Comparison of ENCODE assay signal across 9 cellular contexts in the genomic region with DNA sequence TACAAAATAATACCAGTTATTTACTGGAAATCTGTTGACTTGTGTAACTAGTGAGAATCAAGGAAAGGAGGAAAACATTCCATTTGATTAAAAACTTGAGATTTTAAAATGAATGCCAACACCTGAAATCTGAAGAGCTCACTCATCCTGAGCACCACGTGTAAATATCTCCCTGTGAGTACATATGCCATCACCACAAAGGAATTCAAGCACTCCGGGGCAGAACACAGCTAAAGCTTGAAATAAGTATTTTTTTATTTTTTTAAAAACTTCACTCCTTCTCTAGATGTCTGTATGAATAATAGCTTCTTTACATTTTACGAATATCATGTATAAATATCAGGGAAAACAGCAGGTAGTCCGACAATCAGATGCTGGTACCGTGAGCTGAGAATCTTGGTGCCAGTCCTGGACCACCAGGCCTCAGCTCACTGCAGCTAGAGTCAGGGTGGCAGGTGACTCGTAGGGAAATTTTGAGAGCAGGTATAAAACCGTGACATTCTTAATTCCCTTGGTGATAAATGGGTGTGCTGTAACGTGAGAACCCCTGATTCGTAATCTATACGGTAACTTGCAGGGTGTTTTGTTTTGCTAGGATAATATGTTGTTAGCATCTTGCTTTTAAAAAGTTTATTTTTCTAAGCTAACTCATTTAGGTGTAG. TPM values are rescaled to one million over a fixed set of nuclear protein-coding genes. Genes with fewer than 3 reads are reported as not detected.
DNase-seq lines count a peak whose midpoint lies in the region; ATAC-seq lines count a peak whose summit lies in the region.
"Had no signal": no experiment of that assay in that cellular context is flagged by ENCODE, and none has a peak within 500 bp of the region (broad histone marks: within the 10 kb centered on the region; RNA-seq: fewer than 3 reads in every experiment).

No MANE protein-coding gene starts in this region.

- H3K27me3 Mint-ChIP-seq in activated naive CD8-positive, alpha-beta T cell treated with anti-CD3 and anti-CD28 coated beads for 36 hours: no peaks in the 10 kb centered on the region

- no peak overlapping the region for H3K4me3 Mint-ChIP-seq in activated naive CD8-positive, alpha-beta T cell treated with anti-CD3 and anti-CD28 coated beads for 36 hours
- H3K4me3 Mint-ChIP-seq: CD4-positive, alpha-beta memory T cell had no signal

- H3K9me3 Mint-ChIP-seq in activated naive CD8-positive, alpha-beta T cell treated with anti-CD3 and anti-CD28 coated beads for 36 hours: no peaks in the 10 kb centered on the region

- H3K27ac Mint-ChIP-seq in activated naive CD8-positive, alpha-beta T cell treated with anti-CD3 and anti-CD28 coated beads for 36 hours: no peak overlapping the region
- H3K27ac Mint-ChIP-seq: CD4-positive, alpha-beta memory T cell had no signal

- H3K36me3 Mint-ChIP-seq in activated naive CD8-positive, alpha-beta T cell treated with anti-CD3 and anti-CD28 coated beads for 36 hours: peaks cover 3% of the 10 kb centered on the region

- H3K4me1 Mint-ChIP-seq in activated naive CD8-positive, alpha-beta T cell treated with anti-CD3 and anti-CD28 coated beads for 36 hours: peaks cover 21% of the 10 kb centered on the region

- DNase-seq in ACHN (peak; percentile 91), HS-5 (ENCODE audit: low read depth) (peak; percentile 47), astrocyte of the hippocampus (ENCODE audit: low read depth, low spot score) (peak; percentile 80), left kidney (ENCODE audit: low read depth, low spot score) (peak; percentile 53), nucleus accumbens (lab: John Stamatoyannopoulos, UW) (no peak), KBM-7 (no peak)
- DNase-seq in activated naive CD8-positive, alpha-beta T cell treated with anti-CD3 and anti-CD28 coated beads for 36 hours: no peak
- DNase-seq: CD4-positive, alpha-beta memory T cell had no signal

- in situ Hi-C loops in ACHN (cut with HindIII; ENCODE audit: low pct_ligation_motif_present, low pct_unique_long_range_greater_than_20kb, low sequenced_read_pairs) (no loop called here), KBM-7 (cut with MboI; ENCODE audit: low pct_unique_long_range_greater_than_20kb, low sequenced_read_pairs) (no loop called here)

- no peak for ATAC-seq in activated CD4-positive, CD25-positive, alpha-beta regulatory T cell treated with anti-CD3 and anti-CD28 coated beads, Interleukin-2, amount 50 U/mL, for 24 hours

RNA-seq across cellular contexts. Expression of gene LMTK2, which starts 12.7 kb away (rescaled TPM):
- 10 to 100 TPM; 11.2 to 13.0 TPM for total RNA-seq in activated naive CD8-positive, alpha-beta T cell treated with anti-CD3 and anti-CD28 coated beads for 36 hours

Comparison
In these comparisons a context has a peak if more than half of its experiments do, and no peak if none do; other contexts are left out.
1. DNase-seq: peak in ACHN (single experiment), HS-5 (single experiment), astrocyte of the hippocampus (single experiment) and left kidney (single experiment); none in nucleus accumbens (0 of 56), activated naive CD8-positive, alpha-beta T cell treated with anti-CD3 and anti-CD28 coated beads for 36 hours (single experiment) and KBM-7 (single experiment).